In the genomic region with DNA sequence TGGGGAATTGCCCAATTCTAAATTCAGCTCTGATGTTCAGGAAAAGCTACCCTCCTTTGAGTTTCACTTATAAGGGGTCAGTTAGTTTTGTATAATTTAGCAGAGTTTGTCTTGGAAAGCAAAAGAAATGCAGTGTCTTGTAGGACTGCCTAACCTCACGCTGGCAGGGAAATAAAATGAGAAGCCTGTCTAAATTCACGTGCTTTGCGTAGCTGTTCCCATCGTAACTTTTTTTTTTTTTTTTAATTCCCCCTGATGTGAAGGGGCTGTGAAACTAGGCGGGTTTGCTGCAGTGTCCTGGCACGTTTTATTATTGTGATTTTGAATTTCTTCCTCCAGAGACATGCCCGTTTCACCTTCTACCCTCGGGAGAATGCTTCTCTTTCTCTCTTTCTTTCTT, we compare ENCODE assay signal across 11 cellular contexts. TPM values are rescaled to one million over a fixed set of nuclear protein-coding genes. Genes with fewer than 3 reads are reported as not detected.
A peak's percentile ranks its signal among the peaks of the same experiment; 100 is the strongest.
DNase-seq lines count a peak whose midpoint lies in the region; ATAC-seq and TF ChIP-seq lines count a peak whose summit lies in the region.
"Had no signal": no experiment of that assay in that cellular context is flagged by ENCODE, and none has a peak within 500 bp of the region (broad histone marks: within the 10 kb centered on the region; RNA-seq: fewer than 3 reads in every experiment).

No MANE protein-coding gene starts in this region.

- TF ChIP-seq POLR2A in breast epithelium (IDR thresholded peaks at IDR 0.05) = no peak

- DNase-seq in breast epithelium (ENCODE audit: low spot score in 2 of 2) (no peak), substantia nigra (lab: John Stamatoyannopoulos, UW) (peak in 1 of 49 donors; percentile 42)
- DNase-seq in activated naive CD4-positive, alpha-beta T cell treated with Interleukin-2 at 50 U/mL for 16 hours = no peak
- DNase-seq in activated CD4-positive, alpha-beta T cell treated with anti-CD3 and anti-CD28 coated beads for 48 hours = no peak
- DNase-seq: foreskin melanocyte; SHP77 treated with DMSO at 0.1 percent for 48 hours; stimulated activated CD4-positive, alpha-beta T cell treated with anti-CD3 and anti-CD28 coated beads, Interleukin-15, amount 100 ng/mL, for 24 hours had no signal

- H3K4me2 ChIP-seq in KMS-11 = peak overlapping the region; percentile 94

- H3K79me2 ChIP-seq in KMS-11 (ENCODE audit: insufficient read depth, low read depth) = peaks cover 41% of the 10 kb centered on the region

- H4K20me1 ChIP-seq in KMS-11 (ENCODE audit: insufficient read depth) = no peaks in the 10 kb centered on the region

- H3K27me3 ChIP-seq in KMS-11 (ENCODE audit: insufficient read depth, low read depth) (no peaks in the 10 kb centered on the region), breast epithelium (no peaks in the 10 kb centered on the region), liver (ENCODE audit: control insufficient read depth in 4 of 4, insufficient read depth in 4 of 4, low read length in 3 of 4) (no peaks in the 10 kb centered on the region)

- H3K27ac ChIP-seq in KMS-11 (peak overlapping the region; percentile 94), breast epithelium (peak overlapping the region; percentile 74 to 77), liver (ENCODE audit: low read depth in 1 of 2, low read length in 2 of 2) (peak overlapping the region in 1 of 2 donors; percentile 65), substantia nigra (ENCODE audit: low read depth, low read length, poor library complexity, severe bottlenecking) (peak overlapping the region; percentile 80)

- H3K36me3 ChIP-seq in KMS-11 (ENCODE audit: insufficient read depth) = no peaks in the 10 kb centered on the region
- H3K36me3 ChIP-seq in breast epithelium = no peaks in the 10 kb centered on the region
- peaks cover 0 to 5% (median under 1%) of the 10 kb centered on the region in 4 donors for H3K36me3 ChIP-seq in liver (ENCODE audit: control insufficient read depth in 4 of 4, insufficient read depth in 3 of 4, low read depth in 1 of 4, low read length in 3 of 4)

- no peak for ATAC-seq in HG02938 (IDR thresholded peaks at IDR 0.05; ENCODE audit: unreplicated experiment)
- ATAC-seq: HCT116 had no signal

- H3K9ac ChIP-seq in KMS-11 (peak overlapping the region; percentile 92), liver (ENCODE audit: low read depth in 1 of 2, low read length in 2 of 2) (peak overlapping the region; percentile 3 to 26)

- no peak for TF ChIP-seq RAD21 in liver (IDR thresholded peaks at IDR 0.05)

- H3K4me3 ChIP-seq in KMS-11 (IDR thresholded peaks at IDR 0.05; ENCODE audit: insufficient read depth, low read depth, low read length) (peak overlapping the region; percentile 27), breast epithelium (peak overlapping the region; percentile 69 to 77 (median 76)), liver (ENCODE audit: low read depth in 1 of 3, low read length in 3 of 3) (peak overlapping the region in 2 of 3 donors; percentile 16 to 22)

- intact Hi-C loops in breast epithelium (cut with DNase I; ENCODE audit: low total_unique reads) = loop anchor here (10.0 kb wide), 1 partner anchor 138 kb away; no protein-coding TSS in a partner anchor

- WGBS in liver = 58% methylated on average over 8 of the region's 8 CpGs

- TF ChIP-seq CTCF in KMS-11 (conservative IDR thresholded peaks at IDR 0.05; ENCODE audit: low read depth, low read length) (no peak), breast epithelium (IDR thresholded peaks at IDR 0.05) (no peak), liver (IDR thresholded peaks at IDR 0.05; ENCODE audit: low read depth, low read length, missing input control) (no peak)

- 0 out of 2 replicates have a peak overlapping the region, but pooled peaks have one; percentile 21 for H2AFZ ChIP-seq in KMS-11 (ENCODE audit: low read depth)

- H3K9me3 ChIP-seq in breast epithelium (no peaks in the 10 kb centered on the region), liver (ENCODE audit: control insufficient read depth in 4 of 4, low read length in 3 of 4) (no peaks in the 10 kb centered on the region)

- H3K4me1 ChIP-seq in KMS-11 (ENCODE audit: low read depth, poor library complexity, severe bottlenecking) = peaks cover 16% of the 10 kb centered on the region
- no peaks in the 10 kb centered on the region for H3K4me1 ChIP-seq in breast epithelium
- peaks cover 0 to 30% (median 21%) of the 10 kb centered on the region in 4 donors for H3K4me1 ChIP-seq in liver (ENCODE audit: control insufficient read depth in 4 of 4, insufficient read depth in 4 of 4, low read length in 3 of 4)

TF ChIP-seq in liver, 16 proteins besides CTCF, POLR2A, EP300 and RAD21:
- no peak for TF ChIP-seq HNF4A (conservative IDR thresholded peaks at IDR 0.05)
- TF ChIP-seq, protein P1, sequence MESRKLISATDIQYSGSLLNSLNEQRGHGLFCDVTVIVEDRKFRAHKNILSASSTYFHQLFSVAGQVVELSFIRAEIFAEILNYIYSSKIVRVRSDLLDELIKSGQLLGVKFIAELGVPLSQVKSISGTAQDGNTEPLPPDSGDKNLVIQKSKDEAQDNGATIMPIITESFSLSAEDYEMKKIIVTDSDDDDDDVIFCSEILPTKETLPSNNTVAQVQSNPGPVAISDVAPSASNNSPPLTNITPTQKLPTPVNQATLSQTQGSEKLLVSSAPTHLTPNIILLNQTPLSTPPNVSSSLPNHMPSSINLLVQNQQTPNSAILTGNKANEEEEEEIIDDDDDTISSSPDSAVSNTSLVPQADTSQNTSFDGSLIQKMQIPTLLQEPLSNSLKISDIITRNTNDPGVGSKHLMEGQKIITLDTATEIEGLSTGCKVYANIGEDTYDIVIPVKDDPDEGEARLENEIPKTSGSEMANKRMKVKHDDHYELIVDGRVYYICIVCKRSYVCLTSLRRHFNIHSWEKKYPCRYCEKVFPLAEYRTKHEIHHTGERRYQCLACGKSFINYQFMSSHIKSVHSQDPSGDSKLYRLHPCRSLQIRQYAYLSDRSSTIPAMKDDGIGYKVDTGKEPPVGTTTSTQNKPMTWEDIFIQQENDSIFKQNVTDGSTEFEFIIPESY (IDR thresholded peaks at IDR 0.05) = no peak

RNA-seq across cellular contexts. Expression of gene MEIS1, which starts 2.1 kb away (rescaled TPM):
- total RNA-seq in breast epithelium = 10 to 100 TPM; 23.0 to 37.9 (median 37.0) TPM
- 1 to 10 TPM; 6.3 to 8.6 TPM for total RNA-seq in liver
- polyA plus RNA-seq in liver = 1 to 10 TPM; 1.6 to 4.7 TPM

Comparison
In these comparisons a context has a peak if more than half of its experiments do, and no peak if none do; other contexts are left out.
1. H3K4me3 ChIP-seq: peak in every context shown above with its lines; median percentile 76 in breast epithelium; 27 in KMS-11; 19 in liver.